ENCODE assay signal across 16 cellular contexts in the genomic region with DNA sequence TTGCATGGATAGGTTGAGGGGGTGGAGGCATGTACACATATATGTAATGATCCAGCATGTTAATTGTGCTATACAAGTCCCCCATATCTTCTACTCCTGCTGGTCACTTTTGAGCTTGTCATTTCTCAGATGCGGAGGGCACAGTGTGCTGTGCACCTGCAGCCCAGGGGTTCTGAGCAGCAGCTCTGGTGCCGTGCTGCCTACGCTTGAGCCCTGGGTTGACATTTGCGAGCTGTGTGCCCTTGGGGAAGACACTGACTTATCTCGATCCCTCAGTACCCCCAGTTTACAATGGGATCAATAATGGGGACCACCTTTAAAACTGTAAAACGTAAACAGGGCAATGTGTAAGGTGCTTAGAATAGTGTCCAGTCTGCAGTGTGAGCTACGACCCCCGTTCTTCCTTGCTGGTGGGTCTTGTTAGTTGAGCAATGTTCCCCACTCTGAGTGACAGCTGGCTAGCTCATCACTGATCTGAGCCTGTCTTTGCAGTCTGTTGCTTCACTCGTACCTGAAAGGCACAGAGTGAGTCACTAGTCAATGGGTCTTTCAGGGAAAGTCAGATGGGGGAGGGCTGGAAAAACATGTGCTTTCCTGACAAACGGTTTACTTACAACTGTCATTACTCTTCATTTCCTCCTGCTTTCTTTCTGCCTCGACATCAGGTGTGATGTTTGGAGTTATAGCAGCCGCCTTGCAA.
DNase-seq lines count a peak whose midpoint lies in the region; FAIRE-seq and TF ChIP-seq lines count a peak whose summit lies in the region.
"Had no signal": no experiment of that assay in that cellular context is flagged by ENCODE, and none has a peak within 500 bp of the region (broad histone marks: within the 10 kb centered on the region; RNA-seq: fewer than 3 reads in every experiment).

No MANE protein-coding gene starts in this region.

- no peak overlapping the region for H3K4me3 Mint-ChIP-seq in immature natural killer cell

- no peak overlapping the region for H4K5ac ChIP-seq in mesendoderm (ENCODE audit: low read length)

- H2BK5ac ChIP-seq in mesendoderm (ENCODE audit: low read length): no peak overlapping the region

- H3K27ac ChIP-seq in coronary artery: no peak overlapping the region
- no peak overlapping the region for H3K27ac ChIP-seq in mesendoderm (ENCODE audit: low read depth, low read length)
- H3K27ac ChIP-seq: BLaER1 treated with 17β-estradiol and CSF1 and Interleukin-3, amounts not matched to agents 10 nM and 100 nM had no signal

- H3K36me3 ChIP-seq in mesendoderm (ENCODE audit: control insufficient read depth, insufficient read depth, low read length): no peaks in the 10 kb centered on the region
- H3K36me3 ChIP-seq: BLaER1 treated with 17β-estradiol and CSF1 and Interleukin-3, amounts not matched to agents 10 nM and 100 nM had no signal

- H2AK5ac ChIP-seq in mesendoderm (ENCODE audit: low read length): no peak overlapping the region

- H3K23ac ChIP-seq in mesendoderm (ENCODE audit: low read length): no peak overlapping the region

- H3K79me1 ChIP-seq in mesendoderm (ENCODE audit: low read length): no peaks in the 10 kb centered on the region

- no peak for TF ChIP-seq CTCF in coronary artery (IDR thresholded peaks at IDR 0.05)

- no peak overlapping the region for H3K27ac Mint-ChIP-seq in immature natural killer cell

- no peaks in the 10 kb centered on the region for H3K27me3 ChIP-seq in mesendoderm (ENCODE audit: insufficient read depth, low read length, poor library complexity)

- no peaks in the 10 kb centered on the region for H3K9me3 Mint-ChIP-seq in immature natural killer cell

- H3K27me3 Mint-ChIP-seq in immature natural killer cell (ENCODE audit: low read depth in 3 of 3): peaks cover 5 to 12% (median 7%) of the 10 kb centered on the region in 3 donors

- H2BK120ac ChIP-seq in mesendoderm (ENCODE audit: low read depth, low read length): no peak overlapping the region

- no CpG with 5 or more reads among the region's 12 CpGs for WGBS in mesendoderm (ENCODE audit: extremely low coverage, insufficient coverage, low lambda C conversion rate)

- no peak overlapping the region for H3K9ac ChIP-seq in mesendoderm (ENCODE audit: low read length)
- H3K9ac ChIP-seq: BLaER1 treated with 17β-estradiol and CSF1 and Interleukin-3, amounts not matched to agents 10 nM and 100 nM had no signal

- no peaks in the 10 kb centered on the region for H3K36me3 Mint-ChIP-seq in immature natural killer cell

- no peaks in the 10 kb centered on the region for H3K4me1 Mint-ChIP-seq in immature natural killer cell

- no peak overlapping the region for H3K4ac ChIP-seq in mesendoderm (ENCODE audit: low read depth, low read length)

- no peak overlapping the region for H3K4me3 ChIP-seq in coronary artery
- no peak overlapping the region for H3K4me3 ChIP-seq in mesendoderm (ENCODE audit: low read length)
- H3K4me3 ChIP-seq: BLaER1 treated with 17β-estradiol and CSF1 and Interleukin-3, amounts not matched to agents 10 nM and 100 nM had no signal

- H2BK15ac ChIP-seq in mesendoderm (replicated peaks; ENCODE audit: low read depth): no peak overlapping the region

- H3K4me1 ChIP-seq in mesendoderm (ENCODE audit: control insufficient read depth, low read depth, low read length): no peaks in the 10 kb centered on the region

- no peak overlapping the region for H4K8ac ChIP-seq in mesendoderm (ENCODE audit: low read depth, low read length)

- H3K4me2 ChIP-seq in mesendoderm (ENCODE audit: low read length): no peak overlapping the region
- H3K4me2 ChIP-seq: BLaER1 treated with 17β-estradiol and CSF1 and Interleukin-3, amounts not matched to agents 10 nM and 100 nM had no signal

- H3K18ac ChIP-seq in mesendoderm (ENCODE audit: low read length): no peak overlapping the region

- FAIRE-seq in HTR-8/SVneo (lab: Jason Lieb, UNC): peak; percentile 23
- FAIRE-seq: GM18507 had no signal

- H3K79me2 ChIP-seq in mesendoderm (ENCODE audit: control insufficient read depth, insufficient read depth, low read length): no peaks in the 10 kb centered on the region

- no peak overlapping the region for H3K56ac ChIP-seq in mesendoderm (ENCODE audit: low read length)

- no peak for DNase-seq in HTR-8/SVneo (ENCODE audit: insufficient read length, low spot score)
- peak; percentile 79 for DNase-seq in NCI-H82 treated with DMSO at 0.1 percent for 48 hours (lab: John Stamatoyannopoulos, UW; ENCODE audit: unreplicated experiment)
- peak; percentile 22 for DNase-seq in coronary artery (ENCODE audit: low spot score)
- DNase-seq in mesendoderm: peak; percentile 25
- DNase-seq in activated effector memory CD4-positive, alpha-beta T cell treated with Interleukin-2 at 50 U/mL for 16 hours: no peak
- no peak for DNase-seq in DMS153 (lab: John Stamatoyannopoulos, UW)
- no peak for DNase-seq in immature natural killer cell
- no peak for DNase-seq in DMS153 treated with DMSO at 0.1 percent for 48 hours (lab: John Stamatoyannopoulos, UW; ENCODE audit: unreplicated experiment)
- DNase-seq: DMS 273 treated with DMSO at 0.1 percent for 48 hours, Karpas-422, NCI-H1105 treated with DMSO at 0.1 percent for 48 hours, NCI-H1930, NCI-H510A, OCI-M1 had no signal

Comparison
In these comparisons a context has a peak if more than half of its experiments do, and no peak if none do; other contexts are left out.
1. DNase-seq: peak in NCI-H82 treated with DMSO at 0.1 percent for 48 hours (single experiment), coronary artery (single experiment) and mesendoderm (single experiment); none in HTR-8/SVneo (single experiment), activated effector memory CD4-positive, alpha-beta T cell treated with Interleukin-2 at 50 U/mL for 16 hours (single experiment), DMS153 (single experiment), immature natural killer cell (0 of 3) and DMS153 treated with DMSO at 0.1 percent for 48 hours (single experiment).